Comparison of ENCODE assay signal across 25 cellular contexts in genomic region chr3:9914011-9914410, GRCh38. TPM values are rescaled to one million over a fixed set of nuclear protein-coding genes. Genes with fewer than 3 reads are reported as not detected.
A peak's percentile ranks its signal among the peaks of the same experiment; 100 is the strongest.
DNase-seq lines count a peak whose midpoint lies in the region; ATAC-seq and TF ChIP-seq lines count a peak whose summit lies in the region.
"Had no signal": no experiment of that assay in that cellular context is flagged by ENCODE, and none has a peak within 500 bp of the region (broad histone marks: within the 10 kb centered on the region; RNA-seq: fewer than 3 reads in every experiment).

No MANE protein-coding gene starts in this region.

- H3K27me3 ChIP-seq in muscle layer of colon (ENCODE audit: control insufficient read depth in 1 of 2, insufficient read depth in 2 of 2, low read length in 2 of 2) (no peaks in the 10 kb centered on the region), left ventricle myocardium inferior (ENCODE audit: low read depth) (no peaks in the 10 kb centered on the region)
- H3K27me3 ChIP-seq: gastrocnemius medialis, left lung had no signal

- TF ChIP-seq CTCF in natural killer cell (IDR thresholded peaks at IDR 0.05) = no peak
- TF ChIP-seq CTCF in left ventricle myocardium inferior (IDR thresholded peaks at IDR 0.05; ENCODE audit: borderline replicate concordance) = no peak

- H3K4me3 Mint-ChIP-seq in natural killer cell treated with Interleukin-12 subunit alpha and Interleukin-12 subunit beta and Interleukin-15 and Interleukin-18, amount 100 ng/mL, for 72 hours = no peak overlapping the region
- H3K4me3 Mint-ChIP-seq in natural killer cell = no peak overlapping the region
- no peak overlapping the region for H3K4me3 Mint-ChIP-seq in dendritic cell treated with granulocyte-macrophage colony-stimulating factor and Interleukin-4, amounts not matched to agents 40 ng/mL and 50 ng/mL, for 4 days
- H3K4me3 Mint-ChIP-seq: activated CD4-positive, alpha-beta memory T cell treated with anti-CD3 and anti-CD28 coated beads for 36 hours had no signal

- H3K4me3 ChIP-seq in muscle layer of colon (ENCODE audit: low read depth in 1 of 2, low read length in 2 of 2) (no peak overlapping the region), left ventricle myocardium inferior (no peak overlapping the region)

- peaks cover 15 to 20% of the 10 kb centered on the region in 2 donors for H3K4me1 Mint-ChIP-seq in natural killer cell treated with Interleukin-12 subunit alpha and Interleukin-12 subunit beta and Interleukin-15 and Interleukin-18, amount 100 ng/mL, for 72 hours (ENCODE audit: low read depth in 2 of 2)
- H3K4me1 Mint-ChIP-seq in natural killer cell = peaks cover 8 to 33% of the 10 kb centered on the region in 2 donors
- H3K4me1 Mint-ChIP-seq in dendritic cell treated with granulocyte-macrophage colony-stimulating factor and Interleukin-4, amounts not matched to agents 40 ng/mL and 50 ng/mL, for 4 days (ENCODE audit: low read depth) = peaks cover 65% of the 10 kb centered on the region

- H3K27ac Mint-ChIP-seq in natural killer cell treated with Interleukin-12 subunit alpha and Interleukin-12 subunit beta and Interleukin-15 and Interleukin-18, amount 100 ng/mL, for 72 hours = no peak overlapping the region
- H3K27ac Mint-ChIP-seq in natural killer cell = no peak overlapping the region
- peak overlapping the region; percentile 89 for H3K27ac Mint-ChIP-seq in dendritic cell treated with granulocyte-macrophage colony-stimulating factor and Interleukin-4, amounts not matched to agents 40 ng/mL and 50 ng/mL, for 4 days
- H3K27ac Mint-ChIP-seq: activated CD4-positive, alpha-beta memory T cell treated with anti-CD3 and anti-CD28 coated beads for 36 hours; activated naive CD4-positive, alpha-beta T cell treated with anti-CD3 and anti-CD28 coated beads, Interleukin-2, amount 10 ng/mL, durations not matched to agents 7 days and 5 days; CD4-positive, CD25-positive, alpha-beta regulatory T cell had no signal

- H3K27ac ChIP-seq in muscle layer of colon (ENCODE audit: low read depth, low read length) = peak overlapping the region; percentile 75
- H3K27ac ChIP-seq in left ventricle myocardium inferior (replicated peaks) = no peak overlapping the region

- H3K36me3 ChIP-seq in muscle layer of colon (ENCODE audit: insufficient read depth, low read length) = no peaks in the 10 kb centered on the region
- no peaks in the 10 kb centered on the region for H3K36me3 ChIP-seq in left ventricle myocardium inferior
- H3K36me3 ChIP-seq: gastrocnemius medialis, left lung, thoracic aorta had no signal

- ATAC-seq in natural killer cell treated with Interleukin-12 subunit alpha and Interleukin-12 subunit beta and Interleukin-15 and Interleukin-18, amount 100 ng/mL, for 72 hours = no peak
- no peak for ATAC-seq in natural killer cell
- ATAC-seq in GM19397 (IDR thresholded peaks at IDR 0.05; ENCODE audit: unreplicated experiment) = no peak
- ATAC-seq: gastrocnemius medialis, left lung, Right ventricle myocardium inferior had no signal

- H3K9me3 Mint-ChIP-seq in natural killer cell treated with Interleukin-12 subunit alpha and Interleukin-12 subunit beta and Interleukin-15 and Interleukin-18, amount 100 ng/mL, for 72 hours = no peaks in the 10 kb centered on the region
- H3K9me3 Mint-ChIP-seq in natural killer cell = no peaks in the 10 kb centered on the region
- H3K9me3 Mint-ChIP-seq in dendritic cell treated with granulocyte-macrophage colony-stimulating factor and Interleukin-4, amounts not matched to agents 40 ng/mL and 50 ng/mL, for 4 days = no peaks in the 10 kb centered on the region
- H3K9me3 Mint-ChIP-seq: activated naive CD4-positive, alpha-beta T cell treated with anti-CD3 and anti-CD28 coated beads, Interleukin-2, amount 10 ng/mL, durations not matched to agents 7 days and 5 days; brain had no signal

- H3K36me3 Mint-ChIP-seq in natural killer cell treated with Interleukin-12 subunit alpha and Interleukin-12 subunit beta and Interleukin-15 and Interleukin-18, amount 100 ng/mL, for 72 hours = no peaks in the 10 kb centered on the region
- H3K36me3 Mint-ChIP-seq in natural killer cell = no peaks in the 10 kb centered on the region
- no peaks in the 10 kb centered on the region for H3K36me3 Mint-ChIP-seq in dendritic cell treated with granulocyte-macrophage colony-stimulating factor and Interleukin-4, amounts not matched to agents 40 ng/mL and 50 ng/mL, for 4 days (ENCODE audit: low read depth)
- H3K36me3 Mint-ChIP-seq: activated naive CD4-positive, alpha-beta T cell treated with anti-CD3 and anti-CD28 coated beads, Interleukin-2, amount 10 ng/mL, durations not matched to agents 7 days and 5 days; brain; CD4-positive, CD25-positive, alpha-beta regulatory T cell had no signal

- peaks cover 32% of the 10 kb centered on the region for H3K4me1 ChIP-seq in muscle layer of colon (ENCODE audit: insufficient read depth, low read length)
- peaks cover 47% of the 10 kb centered on the region for H3K4me1 ChIP-seq in left ventricle myocardium inferior

- no peaks in the 10 kb centered on the region for H3K9me3 ChIP-seq in muscle layer of colon (ENCODE audit: low read length)
- H3K9me3 ChIP-seq in left ventricle myocardium inferior (replicated peaks) = no peaks in the 10 kb centered on the region
- H3K9me3 ChIP-seq: gastrocnemius medialis, left lung, thoracic aorta had no signal

- peak; percentile 15 for DNase-seq in natural killer cell treated with Interleukin-12 subunit alpha and Interleukin-12 subunit beta and Interleukin-15 and Interleukin-18, amount 100 ng/mL, for 72 hours (ENCODE audit: low spot score)
- DNase-seq in natural killer cell = no peak
- no peak for DNase-seq in left ventricle myocardium inferior
- DNase-seq in HCEC 1CT = no peak
- no peak for DNase-seq in effector CD8-positive, alpha-beta T cell (lab: John Stamatoyannopoulos, UW)
- DNase-seq: activated CD4-positive, alpha-beta memory T cell treated with anti-CD3 and anti-CD28 coated beads for 36 hours; activated naive CD4-positive, alpha-beta T cell treated with anti-CD3 and anti-CD28 coated beads, Interleukin-2, amount 10 ng/mL, durations not matched to agents 7 days and 5 days; activated T-cell treated with anti-CD3 and anti-CD28 coated beads, Interleukin-2, amount 50 U/mL, for 1 hour; CD4-positive, CD25-positive, alpha-beta regulatory T cell; cortex of kidney; gastrocnemius medialis; GOT3; left lung; posterior cingulate gyrus; T-helper 1 cell had no signal

- H3K9ac ChIP-seq in muscle layer of colon (ENCODE audit: low read length) = peak overlapping the region; percentile 71

- intact Hi-C loops in natural killer cell (cut with micrococcal nuclease) = no loop called here
- intact Hi-C loops in dendritic cell treated with granulocyte-macrophage colony-stimulating factor and Interleukin-4, amounts not matched to agents 40 ng/mL and 50 ng/mL, for 4 days (cut with micrococcal nuclease) = loop anchor here (2.0 to 10.0 kb wide), 2 partner anchors 23 to 209 kb away; partner anchors contain the start of genes CPNE9 and JAGN1
- intact Hi-C loops in left ventricle myocardium inferior (cut with micrococcal nuclease) = no loop called here

- peaks cover 0 to 3% of the 10 kb centered on the region in 2 donors for H3K27me3 Mint-ChIP-seq in natural killer cell treated with Interleukin-12 subunit alpha and Interleukin-12 subunit beta and Interleukin-15 and Interleukin-18, amount 100 ng/mL, for 72 hours
- peaks cover 0 to 2% of the 10 kb centered on the region in 2 donors for H3K27me3 Mint-ChIP-seq in natural killer cell (ENCODE audit: low read depth in 2 of 2)
- peaks cover 3% of the 10 kb centered on the region for H3K27me3 Mint-ChIP-seq in dendritic cell treated with granulocyte-macrophage colony-stimulating factor and Interleukin-4, amounts not matched to agents 40 ng/mL and 50 ng/mL, for 4 days

RNA-seq across cellular contexts. Expression of gene IL17RC, which starts 2.9 kb away (rescaled TPM):
- total RNA-seq in natural killer cell treated with Interleukin-12 subunit alpha and Interleukin-12 subunit beta and Interleukin-15 and Interleukin-18, amount 100 ng/mL, for 72 hours = under 1 TPM; 0.57 to 0.92 TPM
- 1 to 10 TPM in 2 of 3 donors, under 1 TPM in 1; 0.77 to 1.5 (median 1.2) TPM for total RNA-seq in natural killer cell
- total RNA-seq in left ventricle myocardium inferior = 35.0 TPM

RNA-seq across cellular contexts. Expression of gene IL17RE, which starts 11.4 kb away (rescaled TPM):
- total RNA-seq in natural killer cell treated with Interleukin-12 subunit alpha and Interleukin-12 subunit beta and Interleukin-15 and Interleukin-18, amount 100 ng/mL, for 72 hours = 1 to 10 TPM in 1 of 2 donors, under 1 TPM in 1; 0.48 to 1.9 TPM
- 1 to 10 TPM in 2 of 3 donors, under 1 TPM in 1; 0.28 to 2.5 (median 1.5) TPM for total RNA-seq in natural killer cell
- total RNA-seq in left ventricle myocardium inferior = 0.58 TPM

RNA-seq across cellular contexts. Expression of gene CRELD1, which starts 19.6 kb away (rescaled TPM):
- total RNA-seq in natural killer cell treated with Interleukin-12 subunit alpha and Interleukin-12 subunit beta and Interleukin-15 and Interleukin-18, amount 100 ng/mL, for 72 hours = 10 to 100 TPM; 22.8 to 29.7 TPM
- total RNA-seq in natural killer cell (10 to 100 TPM; 29.1 to 35.6 (median 32.9) TPM), left ventricle myocardium inferior (72.3 TPM)

RNA-seq across cellular contexts. Expression of gene JAGN1, which starts 23.6 kb away (rescaled TPM):
- total RNA-seq in natural killer cell treated with Interleukin-12 subunit alpha and Interleukin-12 subunit beta and Interleukin-15 and Interleukin-18, amount 100 ng/mL, for 72 hours = 10 to 100 TPM; 31.8 to 42.8 TPM
- total RNA-seq in natural killer cell (10 to 100 TPM; 15.4 to 16.6 (median 15.5) TPM), left ventricle myocardium inferior (17.5 TPM)

RNA-seq across cellular contexts. Expression of gene CIDEC, which starts 34.0 kb away (rescaled TPM):
- total RNA-seq in natural killer cell treated with Interleukin-12 subunit alpha and Interleukin-12 subunit beta and Interleukin-15 and Interleukin-18, amount 100 ng/mL, for 72 hours = not detected
- total RNA-seq in natural killer cell (not detected), left ventricle myocardium inferior (0.36 TPM)
- total RNA-seq: A673; activated CD4-positive, alpha-beta memory T cell treated with anti-CD3 and anti-CD28 coated beads for 36 hours; CD4-positive, CD25-positive, alpha-beta regulatory T cell; left lung; myocyte; NCI-H460; smooth muscle cell had no signal

Comparison
In these comparisons a context has a peak if more than half of its experiments do, and no peak if none do; other contexts are left out.
1. RNA of gene IL17RC, which starts 2.9 kb away (total RNA-seq): 35.0 TPM in left ventricle myocardium inferior (single experiment); 0.77 to 1.5 TPM in natural killer cell and 0.57 to 0.92 TPM in natural killer cell treated with Interleukin-12 subunit alpha and Interleukin-12 subunit beta and Interleukin-15 and Interleukin-18, amount 100 ng/mL, for 72 hours; every median in the first group is over 10 times any median in the second.